8 cellular contexts compared by ENCODE assay signal in genomic region chr12:77925536-77926108, GRCh38.
A peak's percentile ranks its signal among the peaks of the same experiment; 100 is the strongest.
DNase-seq lines count a peak whose midpoint lies in the region; ATAC-seq and TF ChIP-seq lines count a peak whose summit lies in the region.

No MANE protein-coding gene starts in this region.

- H3K9ac ChIP-seq in neural cell (ENCODE audit: low read length): no peak overlapping the region

- H3K27me3 Mint-ChIP-seq in CD4-positive, alpha-beta memory T cell: no peaks in the 10 kb centered on the region

- H3K9me2 ChIP-seq in neural cell (ENCODE audit: insufficient read depth, low read length): no peaks in the 10 kb centered on the region

- no peak overlapping the region for H3K27ac ChIP-seq in neural cell (ENCODE audit: low read length)
- H3K27ac ChIP-seq in CD4-positive, alpha-beta memory T cell (ENCODE audit: low read depth, low read length): no peak overlapping the region

- H3K9me3 Mint-ChIP-seq in CD4-positive, alpha-beta memory T cell: peaks cover 0 to 15% (median 0%) of the 10 kb centered on the region in 8 donors

- TF ChIP-seq RAD21 in neural cell (conservative IDR thresholded peaks at IDR 0.05): peak; percentile 96

- TF ChIP-seq EP300 in neural cell (conservative IDR thresholded peaks at IDR 0.05; ENCODE audit: poor library complexity, severe bottlenecking): peak; percentile 38

- H4K20me1 ChIP-seq in neural cell (ENCODE audit: insufficient read depth): no peaks in the 10 kb centered on the region

- TF ChIP-seq CTCF in fibroblast of mammary gland (conservative IDR thresholded peaks at IDR 0.05; ENCODE audit: control insufficient read depth, insufficient read depth, low read depth, low read length) (peak; percentile 100), neural cell (IDR thresholded peaks at IDR 0.05; ENCODE audit: poor library complexity, severe bottlenecking) (peak; percentile 100)

- H3K4me2 ChIP-seq in neural cell (ENCODE audit: low read length): no peak overlapping the region

- H3K27me3 ChIP-seq in neural cell (ENCODE audit: insufficient read depth, low read depth, low read length): no peaks in the 10 kb centered on the region
- H3K27me3 ChIP-seq in CD4-positive, alpha-beta memory T cell (ENCODE audit: insufficient read depth, low read length): no peaks in the 10 kb centered on the region

- H3K4me3 ChIP-seq in fibroblast of mammary gland (ENCODE audit: control insufficient read depth, low read depth, low read length) (no peak overlapping the region), neural cell (ENCODE audit: low read length) (peak overlapping the region; percentile 36)
- H3K4me3 ChIP-seq in CD4-positive, alpha-beta memory T cell (ENCODE audit: low read length in 2 of 2): no peak overlapping the region

- H3F3A ChIP-seq in neural cell (ENCODE audit: insufficient read depth, low read length, poor library complexity, severe bottlenecking): no peaks in the 10 kb centered on the region

- no peaks in the 10 kb centered on the region for H3K36me3 Mint-ChIP-seq in CD4-positive, alpha-beta memory T cell

- DNase-seq in Caki2 (ENCODE audit: low read depth) (peak; percentile 87), NCI-H187 treated with DMSO at 0.1 percent for 48 hours (lab: John Stamatoyannopoulos, UW) (peak; percentile 87), T1000 (lab: John Stamatoyannopoulos, UW) (peak; percentile 73), fibroblast of mammary gland (ENCODE audit: low read depth) (peak; percentile 96)
- DNase-seq in CD4-positive, alpha-beta memory T cell: no peak

- no peak overlapping the region for H2AFZ ChIP-seq in neural cell (ENCODE audit: low read depth, low read length)

- H3K4me1 ChIP-seq in CD4-positive, alpha-beta memory T cell (ENCODE audit: insufficient read depth, low read length): no peaks in the 10 kb centered on the region

- no peak overlapping the region for H3K4me3 Mint-ChIP-seq in CD4-positive, alpha-beta memory T cell

- no peaks in the 10 kb centered on the region for H3K4me1 Mint-ChIP-seq in CD4-positive, alpha-beta memory T cell

- no peak overlapping the region for H3K27ac Mint-ChIP-seq in CD4-positive, alpha-beta memory T cell

- H3K79me2 ChIP-seq in neural cell (replicated peaks; ENCODE audit: insufficient read depth, low read length): no peaks in the 10 kb centered on the region

- ATAC-seq in GM18909 (IDR thresholded peaks at IDR 0.05; ENCODE audit: poor library complexity, unreplicated experiment) (peak; percentile 100), HG03064 (IDR thresholded peaks at IDR 0.05; ENCODE audit: low read depth, unreplicated experiment) (peak; percentile 98)

- in situ Hi-C loops in Caki2 (cut with HindIII; ENCODE audit: low pct_unique_long_range_greater_than_20kb, low sequenced_read_pairs): no loop called here

- intact Hi-C loops in CD4-positive, alpha-beta memory T cell (cut with micrococcal nuclease): no loop called here

- CTCF ChIA-PET in CD4-positive, alpha-beta memory T cell (lab: Charles Lee; ENCODE audit: partially characterized antibody): no interaction called here

- POLR2A ChIA-PET in CD4-positive, alpha-beta memory T cell (lab: Charles Lee; ENCODE audit: partially characterized antibody): no interaction called here

- no peaks in the 10 kb centered on the region for H3K36me3 ChIP-seq in neural cell (ENCODE audit: insufficient read depth, low read length)
- H3K36me3 ChIP-seq in CD4-positive, alpha-beta memory T cell (ENCODE audit: insufficient read depth, low read length): no peaks in the 10 kb centered on the region

- H3K9me3 ChIP-seq in neural cell (ENCODE audit: low read length): no peaks in the 10 kb centered on the region
- no peaks in the 10 kb centered on the region for H3K9me3 ChIP-seq in CD4-positive, alpha-beta memory T cell (ENCODE audit: control insufficient read depth in 1 of 2, low read length in 2 of 2)

TF ChIP-seq in neural cell, 6 proteins besides CTCF, POLR2A, EP300 and RAD21:
- TF ChIP-seq SMC3 (conservative IDR thresholded peaks at IDR 0.05; ENCODE audit: poor library complexity) (peak; percentile 97), TAF1 (IDR thresholded peaks at IDR 0.05; ENCODE audit: low read depth) (no peak)

Comparison
In these comparisons a context has a peak if more than half of its experiments do, and no peak if none do; other contexts are left out.
1. DNase-seq: peak in Caki2 (single experiment), NCI-H187 treated with DMSO at 0.1 percent for 48 hours (single experiment), T1000 (single experiment) and fibroblast of mammary gland (single experiment); none in CD4-positive, alpha-beta memory T cell (0 of 5).